Comparison of ENCODE assay signal across 2 cellular contexts in the genomic region with DNA sequence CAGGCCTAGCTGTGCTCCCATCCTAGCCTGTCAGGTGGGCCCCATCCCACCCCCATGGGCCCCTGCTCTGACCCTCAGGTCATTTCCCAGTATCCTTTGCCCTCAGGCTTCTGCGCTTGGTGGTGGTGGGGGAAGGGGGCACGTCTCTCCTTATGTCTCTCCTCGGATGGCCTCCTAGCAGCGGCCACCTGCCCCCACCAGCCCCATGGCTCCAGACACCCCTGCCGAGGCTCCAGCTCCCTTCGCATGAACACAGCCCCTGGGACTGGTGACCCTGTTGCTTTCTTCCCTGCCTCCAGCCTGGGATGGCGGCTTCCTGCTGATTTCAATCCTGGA. TPM values are rescaled to one million over a fixed set of nuclear protein-coding genes. Genes with fewer than 3 reads are reported as not detected.
"Had no signal": no experiment of that assay in that cellular context is flagged by ENCODE, and none has a peak within 500 bp of the region (broad histone marks: within the 10 kb centered on the region; RNA-seq: fewer than 3 reads in every experiment).

No MANE protein-coding gene starts in this region.

RNA-seq across cellular contexts. Expression of a gene that starts 27.3 kb away (rescaled TPM):
- total RNA-seq: mammary epithelial cell; naive thymus-derived CD8-positive, alpha-beta T cell had no signal
